21 cellular contexts compared by ENCODE assay signal in genomic region chr6:102215425-102215824, GRCh38.
DNase-seq lines count a peak whose midpoint lies in the region; ATAC-seq and TF ChIP-seq lines count a peak whose summit lies in the region.
"Had no signal": no experiment of that assay in that cellular context is flagged by ENCODE, and none has a peak within 500 bp of the region (broad histone marks: within the 10 kb centered on the region; RNA-seq: fewer than 3 reads in every experiment).

No MANE protein-coding gene starts in this region.

- peaks cover 6% of the 10 kb centered on the region for H3K9me3 Mint-ChIP-seq in activated T-helper 2 cell treated with anti-CD3 and anti-CD28 coated beads, Interferon-gamma antibody, Interleukin-2, Interleukin-4, amounts not matched to agents 10 μg/mL and 5 μg/mL and 100 μg/mL, durations not matched to agents 14 hours and 24 hours and 36 hours

- DNase-seq in DMS 273 treated with DMSO at 0.1 percent for 48 hours (lab: John Stamatoyannopoulos, UW) (peak; percentile 30), Karpas-422 (no peak), gastrocnemius medialis (no peak)
- DNase-seq in stimulated activated CD4-positive, alpha-beta T cell treated with anti-CD3 and anti-CD28 coated beads, Interleukin-1b, Interleukin-23, amount 100 ng/mL, for 48 hours: no peak
- no peak for DNase-seq in activated T-helper 2 cell treated with anti-CD3 and anti-CD28 coated beads, Interferon-gamma antibody, Interleukin-2, Interleukin-4, amounts not matched to agents 10 μg/mL and 5 μg/mL and 100 μg/mL, durations not matched to agents 14 hours and 24 hours and 36 hours (ENCODE audit: low spot score)
- DNase-seq: AML-193; CD4-positive, alpha-beta memory T cell; COR-L47; DMS79; IMR-90; KG1; NCI-H1048; NCI-H1436; NCI-H187; NCI-H2081 treated with DMSO at 0.1 percent for 48 hours; SK-N-SH; SW 1271 had no signal

- peak; percentile 24 to 80 for ATAC-seq in gastrocnemius medialis
- ATAC-seq in GM21786 (IDR thresholded peaks at IDR 0.05; ENCODE audit: unreplicated experiment): no peak
- ATAC-seq: A549, HCT116 had no signal

- no peaks in the 10 kb centered on the region for H3K79me2 ChIP-seq in Karpas-422 (ENCODE audit: low read length)

- no peak for TF ChIP-seq POLR2A in gastrocnemius medialis (IDR thresholded peaks at IDR 0.05)

- no peaks in the 10 kb centered on the region for H3K36me3 Mint-ChIP-seq in activated T-helper 2 cell treated with anti-CD3 and anti-CD28 coated beads, Interferon-gamma antibody, Interleukin-2, Interleukin-4, amounts not matched to agents 10 μg/mL and 5 μg/mL and 100 μg/mL, durations not matched to agents 14 hours and 24 hours and 36 hours (ENCODE audit: low read depth)
- H3K36me3 Mint-ChIP-seq: CD4-positive, alpha-beta memory T cell had no signal

- no peak overlapping the region for H3K27ac Mint-ChIP-seq in activated T-helper 2 cell treated with anti-CD3 and anti-CD28 coated beads, Interferon-gamma antibody, Interleukin-2, Interleukin-4, amounts not matched to agents 10 μg/mL and 5 μg/mL and 100 μg/mL, durations not matched to agents 14 hours and 24 hours and 36 hours
- H3K27ac Mint-ChIP-seq: CD4-positive, alpha-beta memory T cell had no signal

- no peaks in the 10 kb centered on the region for H4K20me1 ChIP-seq in Karpas-422 (ENCODE audit: insufficient read depth, low read depth, low read length)

- H3K9me2 ChIP-seq in Karpas-422 (replicated peaks; ENCODE audit: insufficient read depth, low read length): no peaks in the 10 kb centered on the region
- H3K9me2 ChIP-seq: SK-N-SH had no signal

- peak overlapping the region; percentile 57; the same call in 1 of the 2 replicates for H2AFZ ChIP-seq in Karpas-422 (ENCODE audit: low read length)

- H3K4me1 ChIP-seq in Karpas-422 (ENCODE audit: low read length) (peaks cover 3% of the 10 kb centered on the region; the same call in 1 of the 2 replicates), gastrocnemius medialis (no peaks in the 10 kb centered on the region)
- H3K4me1 ChIP-seq: A549 had no signal

- intact Hi-C loops in gastrocnemius medialis (cut with DNase I; ENCODE audit: low total_unique reads): no loop called here
- intact Hi-C loops in activated T-helper 2 cell treated with anti-CD3 and anti-CD28 coated beads, Interferon-gamma antibody, Interleukin-2, Interleukin-4, amounts not matched to agents 10 μg/mL and 5 μg/mL and 100 μg/mL, durations not matched to agents 14 hours and 24 hours and 36 hours (cut with micrococcal nuclease): no loop called here

- no peak overlapping the region for H3K9ac ChIP-seq in Karpas-422 (ENCODE audit: low read length)
- H3K9ac ChIP-seq: SK-N-SH had no signal

- H3K9me3 ChIP-seq in Karpas-422 (ENCODE audit: low read length) (no peaks in the 10 kb centered on the region; the same call in 1 of the 2 replicates), gastrocnemius medialis (no peaks in the 10 kb centered on the region)
- H3K9me3 ChIP-seq: A549, SK-N-SH had no signal

- no peak overlapping the region for H3K27ac ChIP-seq in Karpas-422 (ENCODE audit: low read length)
- H3K27ac ChIP-seq in VCaP: peak overlapping the region; percentile 62
- H3K27ac ChIP-seq in gastrocnemius medialis: peak overlapping the region in 3 of 4 donors; percentile 20 to 42 (median 24)
- H3K27ac ChIP-seq: A549 had no signal

- in situ Hi-C loops in gastrocnemius medialis (cut with MboI; ENCODE audit: low sequenced_read_pairs in 4 of 4): no loop called here

- H3K27me3 ChIP-seq in Karpas-422 (ENCODE audit: low read length) (no peaks in the 10 kb centered on the region), gastrocnemius medialis (no peaks in the 10 kb centered on the region)

- H3K27me3 Mint-ChIP-seq in activated T-helper 2 cell treated with anti-CD3 and anti-CD28 coated beads, Interferon-gamma antibody, Interleukin-2, Interleukin-4, amounts not matched to agents 10 μg/mL and 5 μg/mL and 100 μg/mL, durations not matched to agents 14 hours and 24 hours and 36 hours (ENCODE audit: low read depth): no peaks in the 10 kb centered on the region
- H3K27me3 Mint-ChIP-seq: CD4-positive, alpha-beta memory T cell had no signal

- no peak overlapping the region for H3K4me2 ChIP-seq in Karpas-422 (ENCODE audit: low read depth, low read length, poor library complexity, severe bottlenecking)
- H3K4me2 ChIP-seq: A549, SK-N-SH had no signal

- H3K4me3 ChIP-seq in Karpas-422 (ENCODE audit: low read length) (no peak overlapping the region), gastrocnemius medialis (peak overlapping the region in 3 of 4 donors; percentile 2 to 37 (median 10))
- H3K4me3 ChIP-seq: A549 had no signal

- H3K36me3 ChIP-seq in Karpas-422 (ENCODE audit: insufficient read depth, low read length) (no peaks in the 10 kb centered on the region), gastrocnemius medialis (no peaks in the 10 kb centered on the region)

- H3K4me3 Mint-ChIP-seq in activated T-helper 2 cell treated with anti-CD3 and anti-CD28 coated beads, Interferon-gamma antibody, Interleukin-2, Interleukin-4, amounts not matched to agents 10 μg/mL and 5 μg/mL and 100 μg/mL, durations not matched to agents 14 hours and 24 hours and 36 hours (ENCODE audit: low read depth): no peak overlapping the region
- H3K4me3 Mint-ChIP-seq: CD4-positive, alpha-beta memory T cell had no signal

- no peaks in the 10 kb centered on the region for H3K4me1 Mint-ChIP-seq in activated T-helper 2 cell treated with anti-CD3 and anti-CD28 coated beads, Interferon-gamma antibody, Interleukin-2, Interleukin-4, amounts not matched to agents 10 μg/mL and 5 μg/mL and 100 μg/mL, durations not matched to agents 14 hours and 24 hours and 36 hours (ENCODE audit: low read depth)
- H3K4me1 Mint-ChIP-seq: CD4-positive, alpha-beta memory T cell had no signal

- TF ChIP-seq CTCF in VCaP (conservative IDR thresholded peaks at IDR 0.05) (no peak), gastrocnemius medialis (IDR thresholded peaks at IDR 0.05 in 4 of 5, conservative IDR thresholded peaks at IDR 0.05 in 1 of 5) (no peak)
